ENCODE assay signal across 27 cellular contexts in genomic region chr21:32185726-32186125, GRCh38.
"Had no signal": no experiment of that assay in that cellular context is flagged by ENCODE, and none has a peak within 500 bp of the region (broad histone marks: within the 10 kb centered on the region; RNA-seq: fewer than 3 reads in every experiment).

No MANE protein-coding gene starts in this region.

- H3K4me1 Mint-ChIP-seq: natural killer cell; stimulated activated effector memory CD8-positive, alpha-beta T cell treated with anti-CD3 and anti-CD28 coated beads, Interleukin-12 subunit alpha, Interleukin-12 subunit beta, amount 100 ng/mL, for 72 hours had no signal

- H3K27ac ChIP-seq: epithelial cell of prostate, gastrocnemius medialis, lower lobe of right lung, pancreas, right atrium auricular region, testis, tibial artery had no signal

- H3K27me3 ChIP-seq: gastrocnemius medialis, pancreas, right atrium auricular region, testis, tibial artery had no signal

- H3K4me1 ChIP-seq: gastrocnemius medialis, lower lobe of right lung, pancreas, right atrium auricular region, testis, tibial artery had no signal

- H3K4me2 ChIP-seq: smooth muscle cell had no signal

- H3K9me3 Mint-ChIP-seq: memory B cell; natural killer cell; stimulated activated effector memory CD8-positive, alpha-beta T cell treated with anti-CD3 and anti-CD28 coated beads, Interleukin-12 subunit alpha, Interleukin-12 subunit beta, amount 100 ng/mL, for 72 hours had no signal

- H3K36me3 Mint-ChIP-seq: natural killer cell; stimulated activated effector memory CD8-positive, alpha-beta T cell treated with anti-CD3 and anti-CD28 coated beads, Interleukin-12 subunit alpha, Interleukin-12 subunit beta, amount 100 ng/mL, for 72 hours; type B pancreatic cell had no signal

- H3K27ac Mint-ChIP-seq: memory B cell; natural killer cell; progenitor cell of endocrine pancreas; stimulated activated effector memory CD8-positive, alpha-beta T cell treated with anti-CD3 and anti-CD28 coated beads, Interleukin-12 subunit alpha, Interleukin-12 subunit beta, amount 100 ng/mL, for 72 hours; type B pancreatic cell had no signal

- H3K9me3 ChIP-seq: gastrocnemius medialis, lower lobe of right lung, pancreas, right atrium auricular region, testis, tibial artery had no signal

- H3K4me3 Mint-ChIP-seq: memory B cell; natural killer cell; stimulated activated effector memory CD8-positive, alpha-beta T cell treated with anti-CD3 and anti-CD28 coated beads, Interleukin-12 subunit alpha, Interleukin-12 subunit beta, amount 100 ng/mL, for 72 hours; type B pancreatic cell had no signal

- H3K36me3 ChIP-seq: gastrocnemius medialis, lower lobe of right lung, pancreas, right atrium auricular region, tibial artery had no signal

- ATAC-seq: esophagus mucosa; gastrocnemius medialis; left ventricle myocardium superior; lower lobe of right lung; natural killer cell; pancreas; sciatic nerve; stimulated activated effector memory CD8-positive, alpha-beta T cell treated with anti-CD3 and anti-CD28 coated beads, Interleukin-12 subunit alpha, Interleukin-12 subunit beta, amount 100 ng/mL, for 72 hours; stimulated activated naive CD8-positive, alpha-beta T cell treated with anti-CD3 and anti-CD28 coated beads, Interleukin-15, Interleukin-2, amounts not matched to agents 100 U/mL and 50 U/mL, for 24 hours had no signal

- DNase-seq: cerebellar nuclear complex; cortex of kidney; effector CD4-positive, alpha-beta T cell; foreskin fibroblast; gastrocnemius medialis; head of caudate nucleus; left ventricle myocardium superior; lower lobe of right lung; natural killer cell; occipital lobe; pancreas; stimulated activated CD4-positive, alpha-beta T cell treated with anti-CD3 and anti-CD28 coated beads, Interleukin-12 subunit alpha, Interleukin-12 subunit beta, amount 100 ng/mL, for 4 hours; stimulated activated CD4-positive, alpha-beta T cell treated with anti-CD3 and anti-CD28 coated beads, Interleukin-1b, Interleukin-23, amount 100 ng/mL, for 48 hours; stimulated activated CD4-positive, alpha-beta T cell treated with anti-CD3 and anti-CD28 coated beads, Interleukin-4, amount 100 ng/mL, for 1 hour; stimulated activated naive CD8-positive, alpha-beta T cell treated with anti-CD3 and anti-CD28 coated beads, Interleukin-15, Interleukin-2, amounts not matched to agents 100 U/mL and 50 U/mL, for 24 hours; substantia nigra; testis; tibial artery had no signal

- H3K4me3 ChIP-seq: gastrocnemius medialis, lower lobe of right lung, pancreas, right atrium auricular region, smooth muscle cell, testis, tibial artery had no signal
